7 cellular contexts compared by ENCODE assay signal in genomic region chr5:59034498-59035186, GRCh38.
DNase-seq lines count a peak whose midpoint lies in the region; ATAC-seq, FAIRE-seq and TF ChIP-seq lines count a peak whose summit lies in the region.

No MANE protein-coding gene starts in this region.

- ATAC-seq in activated T-helper 17 cell treated with anti-CD3 and anti-CD28 coated beads, Interleukin-2, amount 50 U/mL, for 72 hours (replicated peaks), result no peak
- ATAC-seq in GM21360 (IDR thresholded peaks at IDR 0.05; ENCODE audit: unreplicated experiment), result no peak

- TF ChIP-seq CTCF in Caco-2 (IDR thresholded peaks at IDR 0.05; ENCODE audit: insufficient read depth in 1 of 2, low read depth in 1 of 2, low read length in 1 of 2, severe bottlenecking in 1 of 2, unreplicated experiment in 1 of 2), result peak; percentile 67 to 82
- TF ChIP-seq CTCF in tibial artery (IDR thresholded peaks at IDR 0.05), result peak; percentile 51 to 52

- H3K27ac ChIP-seq in tibial artery, result peak overlapping the region in 1 of 2 donors; percentile 35

- H3K9me3 ChIP-seq in Caco-2, result no peaks in the 10 kb centered on the region
- no peaks in the 10 kb centered on the region; the same call in 1 of the 2 replicates for H3K9me3 ChIP-seq in MG63
- H3K9me3 ChIP-seq in tibial artery, result no peaks in the 10 kb centered on the region

- H3K27me3 ChIP-seq in Caco-2 (replicated peaks; ENCODE audit: control insufficient read depth, insufficient read depth, low read length) (no peaks in the 10 kb centered on the region), MG63 (no peaks in the 10 kb centered on the region), tibial artery (no peaks in the 10 kb centered on the region)

- POLR2A ChIA-PET in Caco-2 (lab: Charles Lee), result interaction anchor here (0.9 to 1.5 kb wide), 3 partner anchors 89 to 127 kb away, joined by 3 to 4 read pairs (median 3); no protein-coding TSS in a partner anchor

- H3K4me3 ChIP-seq in Caco-2 (ENCODE audit: low read depth, low read length) (0 out of 2 replicates have a peak overlapping the region, but pooled peaks have one; percentile 3), MG63 (no peak overlapping the region), tibial artery (no peak overlapping the region)

- FAIRE-seq in GM18507 (lab: Jason Lieb, UNC), result peak; percentile 65

- H3K4me1 ChIP-seq in Caco-2 (peaks cover 30% of the 10 kb centered on the region), tibial artery (peaks cover 0 to 47% (median 6%) of the 10 kb centered on the region in 4 donors)

- H3K9me3 Mint-ChIP-seq in Caco-2 (ENCODE audit: unreplicated experiment), result no peaks in the 10 kb centered on the region
- H3K9me3 Mint-ChIP-seq in activated T-helper 17 cell treated with anti-CD3 and anti-CD28 coated beads, Interleukin-2, amount 50 U/mL, for 72 hours, result peaks cover 3% of the 10 kb centered on the region

- CTCF ChIA-PET in Caco-2 (lab: Charles Lee), result interaction anchor here (0.8 to 3.0 kb wide), 6 partner anchors 52 to 140 kb away, joined by 3 to 15 read pairs (median 4); no protein-coding TSS in a partner anchor

- H3K36me3 ChIP-seq in Caco-2 (ENCODE audit: control insufficient read depth, insufficient read depth, low read length) (no peaks in the 10 kb centered on the region), MG63 (no peaks in the 10 kb centered on the region), tibial artery (no peaks in the 10 kb centered on the region)

- H3K4me3 Mint-ChIP-seq in Caco-2 (ENCODE audit: unreplicated experiment), result peak overlapping the region; percentile 69
- peak overlapping the region; percentile 96 for H3K4me3 Mint-ChIP-seq in activated T-helper 17 cell treated with anti-CD3 and anti-CD28 coated beads, Interleukin-2, amount 50 U/mL, for 72 hours

- H3K36me3 Mint-ChIP-seq in Caco-2 (ENCODE audit: insufficient read depth, unreplicated experiment), result peaks cover 91% of the 10 kb centered on the region
- H3K36me3 Mint-ChIP-seq in activated T-helper 17 cell treated with anti-CD3 and anti-CD28 coated beads, Interleukin-2, amount 50 U/mL, for 72 hours (ENCODE audit: low read depth), result peaks cover 99% of the 10 kb centered on the region

- BruUV-seq in Caco-2 (replicated peaks; lab: Mats Ljungman, UMichigan), result no TSS peak

- H3K27me3 Mint-ChIP-seq in Caco-2 (ENCODE audit: insufficient read depth, unreplicated experiment), result no peaks in the 10 kb centered on the region
- H3K27me3 Mint-ChIP-seq in activated T-helper 17 cell treated with anti-CD3 and anti-CD28 coated beads, Interleukin-2, amount 50 U/mL, for 72 hours, result no peaks in the 10 kb centered on the region

- H3K27ac Mint-ChIP-seq in Caco-2 (ENCODE audit: unreplicated experiment), result no peak overlapping the region
- H3K27ac Mint-ChIP-seq in activated T-helper 17 cell treated with anti-CD3 and anti-CD28 coated beads, Interleukin-2, amount 50 U/mL, for 72 hours, result peak overlapping the region; percentile 90

- intact Hi-C loops in Caco-2 (cut with micrococcal nuclease; ENCODE audit: unreplicated experiment), result loop anchor here (1.0 to 10.0 kb wide), 2 partner anchors 140 to 320 kb away; no protein-coding TSS in a partner anchor
- intact Hi-C loops in tibial artery (cut with DNase I; ENCODE audit: low total_unique reads), result loop anchor here (10.0 kb wide), 2 partner anchors 110 to 130 kb away; no protein-coding TSS in a partner anchor

- DNase-seq in Caco-2 (peak in 1 of 2 experiments; percentile 50), GM18507 (ENCODE audit: extremely low spot score, insufficient read length, low read depth) (no peak), MG63 (peak; percentile 8), hepatic stellate cell (ENCODE audit: low spot score) (peak; percentile 8), tibial artery (no peak)

- peaks cover 18% of the 10 kb centered on the region for H3K4me1 Mint-ChIP-seq in Caco-2 (ENCODE audit: low read depth, unreplicated experiment)
- H3K4me1 Mint-ChIP-seq in activated T-helper 17 cell treated with anti-CD3 and anti-CD28 coated beads, Interleukin-2, amount 50 U/mL, for 72 hours, result peaks cover 20% of the 10 kb centered on the region

Comparison
In these comparisons a context has a peak if more than half of its experiments do, and no peak if none do; other contexts are left out.
1. DNase-seq: peak in MG63 (single experiment) and hepatic stellate cell (single experiment); none in GM18507 (single experiment) and tibial artery (0 of 2).